17 cellular contexts compared by ENCODE assay signal in the genomic region with DNA sequence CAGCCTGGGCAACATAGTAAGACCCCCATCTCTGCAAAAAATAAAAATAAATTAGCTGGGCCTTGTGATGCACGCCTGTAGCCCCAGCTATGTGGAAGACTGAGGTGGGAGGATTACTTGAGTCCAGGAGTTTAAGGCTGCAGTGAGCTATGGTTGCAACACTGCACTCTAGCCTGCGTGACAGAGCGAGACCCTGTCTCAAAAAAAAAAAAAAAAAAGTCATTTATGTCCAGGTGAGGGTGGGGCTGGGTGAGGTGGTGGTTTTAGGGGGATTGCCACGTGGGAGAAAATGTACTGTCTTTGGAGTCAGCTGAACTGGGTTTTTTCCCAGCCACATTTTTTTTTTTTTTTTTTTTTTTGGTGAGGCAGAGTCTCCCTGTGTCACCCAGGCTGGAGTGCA. TPM values are rescaled to one million over a fixed set of nuclear protein-coding genes. Genes with fewer than 3 reads are reported as not detected.
DNase-seq lines count a peak whose midpoint lies in the region; ATAC-seq, FAIRE-seq and TF ChIP-seq lines count a peak whose summit lies in the region.
"Had no signal": no experiment of that assay in that cellular context is flagged by ENCODE, and none has a peak within 500 bp of the region (broad histone marks: within the 10 kb centered on the region; RNA-seq: fewer than 3 reads in every experiment).

No MANE protein-coding gene starts in this region.

- BruUV-seq in GM12878 (replicated peaks; lab: Mats Ljungman, UMichigan): no TSS peak

- intact Hi-C loops in activated naive CD4-positive, alpha-beta T cell treated with anti-CD3 and anti-CD28 coated beads for 36 hours (cut with micrococcal nuclease): loop anchor here (10.0 kb wide), 1 partner anchor 783 kb away; a partner anchor contains a TSS
- intact Hi-C loops in GM12878 (cut with micrococcal nuclease; ENCODE audit: unreplicated experiment) (no loop called here), right cardiac atrium (cut with DNase I) (no loop called here)

- in situ Hi-C loops in GM12878 (cut with MboI): no loop called here

- peaks cover 26% of the 10 kb centered on the region for H3K36me3 Mint-ChIP-seq in activated naive CD4-positive, alpha-beta T cell treated with anti-CD3 and anti-CD28 coated beads for 36 hours (ENCODE audit: low read depth)
- H3K36me3 Mint-ChIP-seq in stimulated activated naive CD8-positive, alpha-beta T cell treated with anti-CD3 and anti-CD28 coated beads, Interleukin-15, Interleukin-2, amounts not matched to agents 100 ng/mL and 50 ng/mL, for 24 hours (ENCODE audit: low read depth): peaks cover 42% of the 10 kb centered on the region

- H3K27ac ChIP-seq in SU-DHL-6 (ENCODE audit: low read depth, low read length) (no peak overlapping the region), GM12878 (ENCODE audit: control insufficient read depth, insufficient read depth) (peak overlapping the region; percentile 28; the same call in 1 of the 2 replicates), right cardiac atrium (ENCODE audit: low read length) (no peak overlapping the region)
- H3K27ac ChIP-seq: epithelial cell of prostate had no signal

- H3K9ac ChIP-seq in SU-DHL-6 (ENCODE audit: low read length) (no peak overlapping the region), GM12878 (ENCODE audit: control insufficient read depth, insufficient read depth, low read length) (no peak overlapping the region)

- 0 out of 4 replicates have a peak, but pooled peaks have one; percentile 23 to 30 for TF ChIP-seq EP300 in GM12878 (IDR thresholded peaks at IDR 0.05; ENCODE audit: borderline replicate concordance in 1 of 2, control insufficient read depth in 1 of 2, low read depth in 2 of 2, low read length in 2 of 2)

- no peak overlapping the region for H3K4me3 ChIP-seq in SU-DHL-6 (ENCODE audit: insufficient read depth, low read length, poor library complexity, severe bottlenecking)
- H3K4me3 ChIP-seq in GM12878: peak overlapping the region; percentile 86
- H3K4me3 ChIP-seq in right cardiac atrium (ENCODE audit: low read length): no peak overlapping the region
- H3K4me3 ChIP-seq: Peyer's patch had no signal

- H3K4me2 ChIP-seq in SU-DHL-6 (ENCODE audit: low read depth, low read length, poor library complexity, severe bottlenecking): peak overlapping the region; percentile 3
- peak overlapping the region; percentile 65 for H3K4me2 ChIP-seq in GM12878 (ENCODE audit: control insufficient read depth, insufficient read depth)

- no peak for FAIRE-seq in GM12878 (lab: Jason Lieb, UNC)

- TF ChIP-seq POLR2A in GM12878 (IDR thresholded peaks at IDR 0.05; ENCODE audit: low read depth, low read length): no peak

- H3K27me3 ChIP-seq in SU-DHL-6 (ENCODE audit: low read length): no peaks in the 10 kb centered on the region
- H3K27me3 ChIP-seq in GM12878 (replicated peaks in 1 of 2; ENCODE audit: control insufficient read depth in 2 of 2, insufficient read depth in 2 of 2, low read length in 1 of 2): no peaks in the 10 kb centered on the region
- no peaks in the 10 kb centered on the region for H3K27me3 ChIP-seq in right cardiac atrium (ENCODE audit: control insufficient read depth, insufficient read depth)
- H3K27me3 ChIP-seq: Peyer's patch had no signal

- no peaks in the 10 kb centered on the region for H3K9me3 Mint-ChIP-seq in activated naive CD4-positive, alpha-beta T cell treated with anti-CD3 and anti-CD28 coated beads for 36 hours
- no peaks in the 10 kb centered on the region for H3K9me3 Mint-ChIP-seq in stimulated activated naive CD8-positive, alpha-beta T cell treated with anti-CD3 and anti-CD28 coated beads, Interleukin-15, Interleukin-2, amounts not matched to agents 100 ng/mL and 50 ng/mL, for 24 hours

- no peaks in the 10 kb centered on the region for H3K9me3 ChIP-seq in SU-DHL-6 (ENCODE audit: insufficient read depth, low read length)
- H3K9me3 ChIP-seq in GM12878 (replicated peaks; ENCODE audit: control insufficient read depth, insufficient read depth, low read length): no peaks in the 10 kb centered on the region
- H3K9me3 ChIP-seq in right cardiac atrium (ENCODE audit: control insufficient read depth, low read length): no peaks in the 10 kb centered on the region
- H3K9me3 ChIP-seq: Peyer's patch had no signal

- H2AFZ ChIP-seq in SU-DHL-6 (ENCODE audit: low read depth, low read length, severe bottlenecking) (no peak overlapping the region), GM12878 (ENCODE audit: control insufficient read depth, low read depth, low read length) (no peak overlapping the region)

- no peaks in the 10 kb centered on the region for H3K9me2 ChIP-seq in SU-DHL-6 (replicated peaks; ENCODE audit: insufficient read depth, low read length)

- 15% methylated on average over 4 of the region's 4 CpGs for WGBS in GM12878 (ENCODE audit: insufficient coverage, insufficient replicate concordance, low lambda C conversion rate, missing lambda C conversion rate)
- WGBS in right cardiac atrium: 76% methylated on average over 4 of the region's 4 CpGs

- peaks cover 30% of the 10 kb centered on the region for H3K79me2 ChIP-seq in SU-DHL-6 (ENCODE audit: insufficient read depth, low read length)
- H3K79me2 ChIP-seq in GM12878 (ENCODE audit: control insufficient read depth, insufficient read depth, low read length): peaks cover 92% of the 10 kb centered on the region

- TF ChIP-seq CTCF in SU-DHL-6 (IDR thresholded peaks at IDR 0.05; ENCODE audit: insufficient read depth, low read length, poor library complexity, severe bottlenecking) (no peak), GM12878 (IDR thresholded peaks at IDR 0.05 in 2 of 3, conservative IDR thresholded peaks at IDR 0.05 in 1 of 3; ENCODE audit: control insufficient read depth in 2 of 3, extremely low read depth in 1 of 3, insufficient read depth in 1 of 3, low read depth in 3 of 3, low read length in 3 of 3) (no peak)

- TF ChIP-seq RAD21 in GM12878 (IDR thresholded peaks at IDR 0.05; ENCODE audit: insufficient read depth, low read depth, low read length): no peak

- RAD21 ChIA-PET in GM12878 (lab: Charles Lee; ENCODE audit: unreplicated experiment): interaction anchor here (0.6 to 10.4 kb wide), 5 partner anchors 11 to 776 kb away, joined by 3 to 336 read pairs (median 4); no protein-coding TSS in a partner anchor

- peak; percentile 74 for DNase-seq in activated naive CD4-positive, alpha-beta T cell treated with anti-CD3 and anti-CD28 coated beads for 36 hours
- no peak for DNase-seq in activated naive CD4-positive, alpha-beta T cell treated with anti-CD3 and anti-CD28 coated beads, Interleukin-2, amount 50 U/mL, for 16 hours
- DNase-seq in GM12878 (ENCODE audit: low read depth, low spot score) (no peak), NCI-H524 treated with DMSO at 0.1 percent for 48 hours (lab: John Stamatoyannopoulos, UW) (no peak), right cardiac atrium (no peak), DMS79 treated with DMSO at 0.1 percent for 48 hours (lab: John Stamatoyannopoulos, UW) (no peak)
- DNase-seq: HCEC 1CT, islet precursor cell, Kasumi-1, mesendoderm, NCI-H146, NCI-H510A, Peyer's patch, substantia nigra had no signal

- H3K4me1 ChIP-seq in GM12878 (ENCODE audit: control insufficient read depth, insufficient read depth, low read length) (peaks cover 26% of the 10 kb centered on the region), right cardiac atrium (ENCODE audit: control insufficient read depth, insufficient read depth, low read length) (no peaks in the 10 kb centered on the region)

- CTCF ChIA-PET in activated naive CD4-positive, alpha-beta T cell treated with anti-CD3 and anti-CD28 coated beads for 36 hours (lab: Charles Lee): interaction anchor here (0.6 to 2.6 kb wide), 4 partner anchors 9 to 138 kb away, joined by 3 to 9 read pairs (median 4); no protein-coding TSS in a partner anchor
- CTCF ChIA-PET in GM12878 (lab: Yijun Ruan, JAX): interaction anchor here (1.0 to 12.0 kb wide), 4 partner anchors 10 to 70 kb away, joined by 4 to 203 read pairs (median 6); a partner anchor contains a TSS

- H3K4me3 Mint-ChIP-seq in activated naive CD4-positive, alpha-beta T cell treated with anti-CD3 and anti-CD28 coated beads for 36 hours: peak overlapping the region; percentile 37
- peak overlapping the region; percentile 69 for H3K4me3 Mint-ChIP-seq in stimulated activated naive CD8-positive, alpha-beta T cell treated with anti-CD3 and anti-CD28 coated beads, Interleukin-15, Interleukin-2, amounts not matched to agents 100 ng/mL and 50 ng/mL, for 24 hours

- SMC1A ChIA-PET in GM12878 (lab: Charles Lee; ENCODE audit: uncharacterized antibody, unreplicated experiment): interaction anchor here (1.1 to 9.9 kb wide), 4 partner anchors 8 to 30 kb away, joined by 3 to 215 read pairs (median 30); no protein-coding TSS in a partner anchor

- H4K20me1 ChIP-seq in SU-DHL-6 (ENCODE audit: low read depth, low read length) (no peaks in the 10 kb centered on the region), GM12878 (ENCODE audit: control insufficient read depth, insufficient read depth) (no peaks in the 10 kb centered on the region)

- H3K36me3 ChIP-seq in SU-DHL-6 (ENCODE audit: low read length): no peaks in the 10 kb centered on the region
- peaks cover 7 to 14% of the 10 kb centered on the region in 2 experiments; a peak in 3 of 4 replicates for H3K36me3 ChIP-seq in GM12878 (ENCODE audit: control insufficient read depth in 2 of 2, insufficient read depth in 2 of 2, low read length in 1 of 2)
- H3K36me3 ChIP-seq: Peyer's patch had no signal

- peaks cover 28% of the 10 kb centered on the region for H3F3A ChIP-seq in SU-DHL-6 (ENCODE audit: insufficient read depth)

- H3K27me3 Mint-ChIP-seq in activated naive CD4-positive, alpha-beta T cell treated with anti-CD3 and anti-CD28 coated beads for 36 hours (ENCODE audit: low read depth): no peaks in the 10 kb centered on the region
- no peaks in the 10 kb centered on the region for H3K27me3 Mint-ChIP-seq in stimulated activated naive CD8-positive, alpha-beta T cell treated with anti-CD3 and anti-CD28 coated beads, Interleukin-15, Interleukin-2, amounts not matched to agents 100 ng/mL and 50 ng/mL, for 24 hours

- H3K27ac Mint-ChIP-seq in activated naive CD4-positive, alpha-beta T cell treated with anti-CD3 and anti-CD28 coated beads for 36 hours: peak overlapping the region; percentile 100
- H3K27ac Mint-ChIP-seq in stimulated activated naive CD8-positive, alpha-beta T cell treated with anti-CD3 and anti-CD28 coated beads, Interleukin-15, Interleukin-2, amounts not matched to agents 100 ng/mL and 50 ng/mL, for 24 hours: peak overlapping the region; percentile 99

- POLR2A ChIA-PET in GM12878 (lab: Charles Lee): interaction anchor here (0.6 to 11.0 kb wide), 12 partner anchors 10 to 1080 kb away, joined by 3 to 284 read pairs (median 4); no protein-coding TSS in a partner anchor

- H3K4me1 Mint-ChIP-seq in activated naive CD4-positive, alpha-beta T cell treated with anti-CD3 and anti-CD28 coated beads for 36 hours (ENCODE audit: low read depth): peaks cover 82% of the 10 kb centered on the region
- H3K4me1 Mint-ChIP-seq in stimulated activated naive CD8-positive, alpha-beta T cell treated with anti-CD3 and anti-CD28 coated beads, Interleukin-15, Interleukin-2, amounts not matched to agents 100 ng/mL and 50 ng/mL, for 24 hours (ENCODE audit: low read depth): peaks cover 88% of the 10 kb centered on the region

- ATAC-seq in GM12878 (peak; percentile 5), right cardiac atrium (no peak)

RNA-seq across cellular contexts. Expression of a gene that starts 6.7 kb away (rescaled TPM):
- 100 to 1,000 TPM in 1 of 2 experiments, 10 to 100 TPM in 1; 96.6 to 101 TPM for total RNA-seq in activated naive CD4-positive, alpha-beta T cell treated with anti-CD3 and anti-CD28 coated beads for 36 hours
- total RNA-seq in GM12878 (2013; cell fraction: nucleolus; rRNA removed): 277 and 361 TPM in 2 replicates
- total RNA-seq in GM12878 (2014; rRNA removed) (51.6 and 57.4 TPM in 2 replicates), GM12878 (2014; rRNA removed; fragmentation: Illumina TruSeq; extraction: Trizol) (24.2 and 25.5 TPM in 2 replicates), GM12878 (2021) (101 and 102 TPM in 2 replicates), right cardiac atrium (1 to 10 TPM; 3.8 to 5.9 (median 4.5) TPM)
- polyA plus RNA-seq in GM12878 (2011; ENCODE audit: low read depth): 22.2 TPM
- polyA plus RNA-seq in GM12878 (2011; rRNA removed) (21.4 and 52.8 TPM in 2 replicates), GM12878 (2014; fragmentation: Illumina TruSeq; extraction: Trizol) (22.0 and 39.5 TPM in 2 replicates), GM12878 (2014; fragmentation: Nextera tagmentation; extraction: Ambion mirVana) (10 to 100 TPM in 1 of 2 experiments, 1 to 10 TPM in 1; 7.0 to 12.7 TPM), GM12878 (2014; rRNA removed) (64.2 and 76.9 TPM in 2 replicates), GM12878 (2016; fragmentation: Nextera tagmentation; extraction: Ambion mirVana) (10 to 100 TPM; 49.4 to 53.4 TPM), right cardiac atrium (3.0 TPM)
- 67.2 and 70.2 TPM in 2 replicates for polyA plus RNA-seq in GM12878 (2011; cell fraction: cytosol; rRNA removed)
- 243 and 311 TPM in 2 replicates for polyA plus RNA-seq in GM12878 (2011; cell fraction: nucleus; rRNA removed)
- 43.5 and 56.6 TPM in 2 replicates for polyA plus RNA-seq in GM12878 (2012)
- 92.2 and 120 TPM in 2 replicates for polyA minus RNA-seq in GM12878 (2011; rRNA and poly(A)+ RNA removed)
- 38.1 and 38.6 TPM in 2 replicates for polyA minus RNA-seq in GM12878 (2011; cell fraction: cytosol; rRNA and poly(A)+ RNA removed)
- polyA minus RNA-seq in GM12878 (2011; cell fraction: nucleus; rRNA and poly(A)+ RNA removed): 155 and 175 TPM in 2 replicates
